In genomic region chr5:115838885-115839518, GRCh38 we compare ENCODE assay signal across 8 cellular contexts. TPM values are rescaled to one million over a fixed set of nuclear protein-coding genes. Genes with fewer than 3 reads are reported as not detected.
DNase-seq lines count a peak whose midpoint lies in the region; ATAC-seq, FAIRE-seq and TF ChIP-seq lines count a peak whose summit lies in the region.

No MANE protein-coding gene starts in this region.

- H3K27ac ChIP-seq in mesendoderm (ENCODE audit: low read depth, low read length) = no peak overlapping the region

- H3K4me2 ChIP-seq in mesendoderm (ENCODE audit: low read length) = no peak overlapping the region

- no peak overlapping the region for H3K18ac ChIP-seq in mesendoderm (ENCODE audit: low read length)

- peaks cover 28% of the 10 kb centered on the region for H3K79me2 ChIP-seq in mesendoderm (ENCODE audit: control insufficient read depth, insufficient read depth, low read length)

- no peaks in the 10 kb centered on the region for H3K27me3 Mint-ChIP-seq in central memory CD8-positive, alpha-beta T cell

- H3K27me3 ChIP-seq in mesendoderm (ENCODE audit: insufficient read depth, low read length, poor library complexity) = no peaks in the 10 kb centered on the region

- no peak overlapping the region for H3K23ac ChIP-seq in mesendoderm (ENCODE audit: low read length)

- FAIRE-seq in RCC 7860 (lab: Jason Lieb, UNC) = peak; percentile 51

- no peak for TF ChIP-seq POLR2A in GM18505 (IDR thresholded peaks at IDR 0.05; ENCODE audit: borderline replicate concordance, extremely low read depth, insufficient read depth, insufficient read length)

- DNase-seq in AG20443 (ENCODE audit: low spot score) (peak; percentile 48), GM10248 (ENCODE audit: extremely low spot score) (peak; percentile 47), HS-5 (ENCODE audit: low read depth) (peak; percentile 47), RCC 7860 (ENCODE audit: low spot score) (peak; percentile 53), mesendoderm (peak; percentile 75)
- DNase-seq in central memory CD8-positive, alpha-beta T cell (ENCODE audit: low spot score in 2 of 2) = peak in 1 of 2 donors; percentile 41

- CTCF ChIA-PET in GM10248 (lab: Yijun Ruan, JAX) = interaction anchor here (1.1 to 3.0 kb wide), 7 partner anchors 11 to 530 kb away, joined by 3 to 15 read pairs (median 5); no protein-coding TSS in a partner anchor

- H3K36me3 ChIP-seq in mesendoderm (ENCODE audit: control insufficient read depth, insufficient read depth, low read length) = no peaks in the 10 kb centered on the region

- no peak overlapping the region for H3K4me3 ChIP-seq in mesendoderm (ENCODE audit: low read length)

- no peak overlapping the region for H2BK5ac ChIP-seq in mesendoderm (ENCODE audit: low read length)

- no peak overlapping the region for H4K5ac ChIP-seq in mesendoderm (ENCODE audit: low read length)

- peaks cover 34% of the 10 kb centered on the region for H3K4me1 Mint-ChIP-seq in central memory CD8-positive, alpha-beta T cell

- H2BK120ac ChIP-seq in mesendoderm (ENCODE audit: low read depth, low read length) = no peak overlapping the region

- POLR2A ChIA-PET in GM10248 (lab: Yijun Ruan, JAX) = no interaction called here

- H3K9ac ChIP-seq in mesendoderm (ENCODE audit: low read length) = no peak overlapping the region

- no peak for ATAC-seq in central memory CD8-positive, alpha-beta T cell (replicated peaks; ENCODE audit: extremely low read depth, poor library complexity, severe bottlenecking)
- ATAC-seq in GM18505 (IDR thresholded peaks at IDR 0.05; ENCODE audit: unreplicated experiment) (no peak), HG03378 (IDR thresholded peaks at IDR 0.05; ENCODE audit: unreplicated experiment) (no peak)

- H3K4me3 Mint-ChIP-seq in central memory CD8-positive, alpha-beta T cell = peak overlapping the region; percentile 68

- no peak overlapping the region for H2AK5ac ChIP-seq in mesendoderm (ENCODE audit: low read length)

- no peak overlapping the region for H4K8ac ChIP-seq in mesendoderm (ENCODE audit: low read depth, low read length)

- H3K9me3 Mint-ChIP-seq in central memory CD8-positive, alpha-beta T cell = no peaks in the 10 kb centered on the region

- peak overlapping the region; percentile 78 for H3K27ac Mint-ChIP-seq in central memory CD8-positive, alpha-beta T cell (ENCODE audit: low read depth)

- peak; percentile 52 for TF ChIP-seq CTCF in GM10248 (IDR thresholded peaks at IDR 0.05; ENCODE audit: control extremely low read depth, extremely low read depth, low read depth, missing control alignments)

- no peak overlapping the region for H3K4ac ChIP-seq in mesendoderm (ENCODE audit: low read depth, low read length)

- WGBS in mesendoderm (ENCODE audit: extremely low coverage, insufficient coverage, low lambda C conversion rate) = no CpG with 5 or more reads among the region's 10 CpGs

- peak overlapping the region; percentile 47 for H3K56ac ChIP-seq in mesendoderm (ENCODE audit: low read length)

- peaks cover 53% of the 10 kb centered on the region for H3K36me3 Mint-ChIP-seq in central memory CD8-positive, alpha-beta T cell (ENCODE audit: insufficient read depth)

- no peak overlapping the region for H2BK15ac ChIP-seq in mesendoderm (replicated peaks; ENCODE audit: low read depth)

- H3K4me1 ChIP-seq in mesendoderm (ENCODE audit: control insufficient read depth, low read depth, low read length) = peaks cover 2% of the 10 kb centered on the region

- H3K79me1 ChIP-seq in mesendoderm (ENCODE audit: low read length) = peaks cover 9% of the 10 kb centered on the region

RNA-seq across cellular contexts. Expression of gene ATG12, which starts 2.4 kb away (rescaled TPM):
- 39.3 TPM for polyA plus RNA-seq in mesendoderm (2013, experiment 1 of 2)
- polyA plus RNA-seq in mesendoderm (2013, experiment 2 of 2) = 39.2 TPM

RNA-seq across cellular contexts. Expression of gene AP3S1, which starts 2.7 kb away (rescaled TPM):
- polyA plus RNA-seq in mesendoderm (2013, experiment 1 of 2) = 40.5 TPM
- 40.5 TPM for polyA plus RNA-seq in mesendoderm (2013, experiment 2 of 2)

RNA-seq across cellular contexts. Expression of gene CDO1, which starts 22.5 kb away (rescaled TPM):
- polyA plus RNA-seq in mesendoderm (2013, experiment 1 of 2) = 5.7 TPM
- polyA plus RNA-seq in mesendoderm (2013, experiment 2 of 2) = 6.6 TPM
